In the genomic region with DNA sequence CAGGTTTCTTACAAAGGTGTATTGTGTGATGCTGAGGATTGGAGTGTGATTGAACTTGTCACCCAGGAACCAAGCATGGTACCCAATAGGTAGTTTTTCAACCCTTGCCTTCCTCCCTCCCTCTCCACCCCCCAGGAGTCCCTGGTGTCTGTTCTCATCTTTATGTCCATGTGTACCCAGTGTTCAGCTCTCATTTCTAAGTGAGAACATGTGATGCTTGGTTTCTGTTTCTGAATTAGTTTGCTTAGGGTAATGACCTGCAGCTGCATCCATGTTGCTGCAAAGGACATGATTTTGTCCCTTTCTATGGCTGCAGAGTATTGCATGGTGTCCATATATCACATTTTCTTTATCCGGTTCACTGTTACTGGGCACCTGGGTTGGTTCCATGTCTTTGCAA, we compare ENCODE assay signal across 14 cellular contexts.
DNase-seq lines count a peak whose midpoint lies in the region; ATAC-seq, FAIRE-seq and TF ChIP-seq lines count a peak whose summit lies in the region.
"Had no signal": no experiment of that assay in that cellular context is flagged by ENCODE, and none has a peak within 500 bp of the region (broad histone marks: within the 10 kb centered on the region; RNA-seq: fewer than 3 reads in every experiment).

No MANE protein-coding gene starts in this region.

- no peaks in the 10 kb centered on the region for H3K9me3 Mint-ChIP-seq in CD4-positive, alpha-beta memory T cell

- no peak for TF ChIP-seq RAD21 in HepG2 (CRISPR knock-in tag; IDR thresholded peaks at IDR 0.05)

- H3K36me3 Mint-ChIP-seq in CD4-positive, alpha-beta memory T cell = peaks cover 69 to 76% of the 10 kb centered on the region in 2 donors

- H2AFZ ChIP-seq in KMS-11 (ENCODE audit: low read depth) = no peak overlapping the region
- H2AFZ ChIP-seq in HepG2 (ENCODE audit: low read length) = no peak overlapping the region

- no peaks in the 10 kb centered on the region for H3K36me3 ChIP-seq in KMS-11 (ENCODE audit: insufficient read depth)
- H3K36me3 ChIP-seq in CD4-positive, alpha-beta memory T cell (ENCODE audit: insufficient read depth, low read length) = peaks cover 20% of the 10 kb centered on the region
- peaks cover 7 to 8% of the 10 kb centered on the region in 2 experiments; a peak in 3 of 5 replicates for H3K36me3 ChIP-seq in HepG2 (replicated peaks in 1 of 2; ENCODE audit: control insufficient read depth in 1 of 2, insufficient read depth in 2 of 2, low read length in 2 of 2)
- no peaks in the 10 kb centered on the region for H3K36me3 ChIP-seq in body of pancreas (replicated peaks in 1 of 2; ENCODE audit: insufficient read depth in 1 of 2, low read depth in 2 of 2)

- H3K9ac ChIP-seq in KMS-11 (no peak overlapping the region), HepG2 (ENCODE audit: insufficient read depth, low read depth, low read length) (no peak overlapping the region)

- H3K4me3 ChIP-seq in KMS-11 (IDR thresholded peaks at IDR 0.05; ENCODE audit: insufficient read depth, low read depth, low read length) (no peak overlapping the region), HepG2 (replicated peaks in 1 of 3; ENCODE audit: insufficient read depth in 1 of 3, low read depth in 2 of 3, low read length in 3 of 3) (no peak overlapping the region), body of pancreas (no peak overlapping the region)
- H3K4me3 ChIP-seq in CD4-positive, alpha-beta memory T cell (ENCODE audit: low read length in 2 of 2) = no peak overlapping the region
- H3K4me3 ChIP-seq: heart right ventricle had no signal

- CTCF ChIA-PET in CD4-positive, alpha-beta memory T cell (lab: Charles Lee; ENCODE audit: partially characterized antibody) = interaction anchor here (0.8 to 1.1 kb wide), 2 partner anchors 10 kb away, joined by 3 to 4 read pairs; no protein-coding TSS in a partner anchor
- CTCF ChIA-PET in HepG2 (lab: Yijun Ruan, JAX; ENCODE audit: low intra/inter-chr PET ratio, low total read pairs) = no interaction called here

- H3K4me1 ChIP-seq in KMS-11 (ENCODE audit: low read depth, poor library complexity, severe bottlenecking) = peaks cover 52% of the 10 kb centered on the region
- no peaks in the 10 kb centered on the region for H3K4me1 ChIP-seq in CD4-positive, alpha-beta memory T cell (ENCODE audit: insufficient read depth, low read length)
- peaks cover 23% of the 10 kb centered on the region for H3K4me1 ChIP-seq in HepG2 (ENCODE audit: insufficient read depth, low read length)
- H3K4me1 ChIP-seq in body of pancreas = peaks cover 10% of the 10 kb centered on the region

- H3K27me3 ChIP-seq in KMS-11 (ENCODE audit: insufficient read depth, low read depth) (no peaks in the 10 kb centered on the region), HepG2 (ENCODE audit: control insufficient read depth in 1 of 2, insufficient read depth in 2 of 2, low read length in 2 of 2) (no peaks in the 10 kb centered on the region; a peak in 1 of 5 replicates), body of pancreas (no peaks in the 10 kb centered on the region)
- H3K27me3 ChIP-seq in CD4-positive, alpha-beta memory T cell (ENCODE audit: insufficient read depth, low read length) = no peaks in the 10 kb centered on the region
- H3K27me3 ChIP-seq: heart right ventricle had no signal

- no peaks in the 10 kb centered on the region for H3K9me3 ChIP-seq in CD4-positive, alpha-beta memory T cell (ENCODE audit: control insufficient read depth in 1 of 2, low read length in 2 of 2)
- H3K9me3 ChIP-seq in HepG2 (ENCODE audit: low read length) = no peaks in the 10 kb centered on the region
- no peaks in the 10 kb centered on the region for H3K9me3 ChIP-seq in body of pancreas
- H3K9me3 ChIP-seq: heart right ventricle had no signal

- WGBS in HepG2 (ENCODE audit: low lambda C conversion rate) = 93% methylated on average over 1 of the region's 1 CpG
- WGBS in body of pancreas, 2 donors = 95 to 100% methylated on average over 1 of the region's 1 CpG

- H3K79me2 ChIP-seq in KMS-11 (ENCODE audit: insufficient read depth, low read depth) (no peaks in the 10 kb centered on the region), HepG2 (ENCODE audit: insufficient read depth, low read length) (no peaks in the 10 kb centered on the region)

- no peak for TF ChIP-seq EP300 in HepG2 (IDR thresholded peaks at IDR 0.05; ENCODE audit: low read depth in 2 of 2, low read length in 2 of 2)
- no peak for TF ChIP-seq EP300 in HepG2 (CRISPR knock-in tag; IDR thresholded peaks at IDR 0.05; ENCODE audit: borderline replicate concordance)

- intact Hi-C loops in CD4-positive, alpha-beta memory T cell (cut with micrococcal nuclease) = no loop called here
- intact Hi-C loops in HepG2 (cut with micrococcal nuclease; ENCODE audit: unreplicated experiment) (no loop called here), body of pancreas (cut with DNase I) (no loop called here)

- H3K27me3 Mint-ChIP-seq in CD4-positive, alpha-beta memory T cell = no peaks in the 10 kb centered on the region
- H3K27me3 Mint-ChIP-seq: activated naive CD8-positive, alpha-beta T cell had no signal

- H3K4me1 Mint-ChIP-seq in CD4-positive, alpha-beta memory T cell = peaks cover 0 to 4% (median 0%) of the 10 kb centered on the region in 4 donors

- TF ChIP-seq POLR2A in HepG2 (IDR thresholded peaks at IDR 0.05; ENCODE audit: insufficient read depth in 1 of 2, low read depth in 2 of 2, low read length in 2 of 2) (no peak), body of pancreas (IDR thresholded peaks at IDR 0.05) (no peak)

- ATAC-seq in GM18499 (IDR thresholded peaks at IDR 0.05; ENCODE audit: insufficient read depth, unreplicated experiment) (peak; percentile 82), GM19395 (IDR thresholded peaks at IDR 0.05; ENCODE audit: unreplicated experiment) (peak; percentile 95), HG02885 (IDR thresholded peaks at IDR 0.05; ENCODE audit: poor library complexity, unreplicated experiment) (peak; percentile 97), HepG2 (no peak), body of pancreas (no peak)

- H3K27ac ChIP-seq in KMS-11 = peak overlapping the region; percentile 47
- no peak overlapping the region for H3K27ac ChIP-seq in CD4-positive, alpha-beta memory T cell (ENCODE audit: low read depth, low read length)
- no peak overlapping the region for H3K27ac ChIP-seq in HepG2 (ENCODE audit: extremely low read length, insufficient read depth, low read length)
- H3K27ac ChIP-seq in body of pancreas = no peak overlapping the region

- no TSS peak for BruUV-seq in HepG2 (replicated peaks; lab: Mats Ljungman, UMichigan)

- H3K4me2 ChIP-seq in KMS-11 = peak overlapping the region; percentile 31
- H3K4me2 ChIP-seq in HepG2 (ENCODE audit: low read depth, low read length) = no peak overlapping the region

- no peak for DNase-seq in CD4-positive, alpha-beta memory T cell
- DNase-seq in HepG2 (ENCODE audit: low spot score) (no peak), body of pancreas (no peak), medulla oblongata (ENCODE audit: extremely low spot score) (no peak)
- DNase-seq: activated CD4-positive, CD25-positive, alpha-beta regulatory T cell; C1 segment of cervical spinal cord; heart right ventricle; midbrain; NCI-H1092 had no signal

- no peak for TF ChIP-seq CTCF in KMS-11 (conservative IDR thresholded peaks at IDR 0.05; ENCODE audit: low read depth, low read length)
- no peak for TF ChIP-seq CTCF in HepG2 (CRISPR knock-in tag; IDR thresholded peaks at IDR 0.05)
- no peak for TF ChIP-seq CTCF in body of pancreas (IDR thresholded peaks at IDR 0.05)

- in situ Hi-C loops in HepG2 (cut with HindIII; ENCODE audit: extremely low pct_ligation_motif_present, low pct_unique_long_range_greater_than_20kb) = no loop called here

- no peak for FAIRE-seq in HepG2 (lab: Jason Lieb, UNC)

- POLR2A ChIA-PET in CD4-positive, alpha-beta memory T cell (lab: Charles Lee; ENCODE audit: partially characterized antibody) = no interaction called here
- POLR2A ChIA-PET in HepG2 (lab: Yijun Ruan, JAX) = no interaction called here

- no peak overlapping the region for H3K27ac Mint-ChIP-seq in CD4-positive, alpha-beta memory T cell
- H3K27ac Mint-ChIP-seq: activated naive CD8-positive, alpha-beta T cell had no signal

- H4K20me1 ChIP-seq in KMS-11 (ENCODE audit: insufficient read depth) = no peaks in the 10 kb centered on the region
- H4K20me1 ChIP-seq in HepG2 (ENCODE audit: insufficient read depth, low read length) = no peaks in the 10 kb centered on the region

- no peak overlapping the region for H3K4me3 Mint-ChIP-seq in CD4-positive, alpha-beta memory T cell
- H3K4me3 Mint-ChIP-seq: activated naive CD8-positive, alpha-beta T cell had no signal

TF ChIP-seq in HepG2, 621 proteins besides CTCF, POLR2A, EP300 and RAD21 (continues in another document):
- no peak for TF ChIP-seq HOXA3 (CRISPR knock-in tag; IDR thresholded peaks at IDR 0.05)
- no peak for TF ChIP-seq WIZ (CRISPR knock-in tag; IDR thresholded peaks at IDR 0.05)
- TF ChIP-seq ZSCAN31 (CRISPR knock-in tag; IDR thresholded peaks at IDR 0.05; ENCODE audit: low read depth) = no peak
- TF ChIP-seq, protein P1, sequence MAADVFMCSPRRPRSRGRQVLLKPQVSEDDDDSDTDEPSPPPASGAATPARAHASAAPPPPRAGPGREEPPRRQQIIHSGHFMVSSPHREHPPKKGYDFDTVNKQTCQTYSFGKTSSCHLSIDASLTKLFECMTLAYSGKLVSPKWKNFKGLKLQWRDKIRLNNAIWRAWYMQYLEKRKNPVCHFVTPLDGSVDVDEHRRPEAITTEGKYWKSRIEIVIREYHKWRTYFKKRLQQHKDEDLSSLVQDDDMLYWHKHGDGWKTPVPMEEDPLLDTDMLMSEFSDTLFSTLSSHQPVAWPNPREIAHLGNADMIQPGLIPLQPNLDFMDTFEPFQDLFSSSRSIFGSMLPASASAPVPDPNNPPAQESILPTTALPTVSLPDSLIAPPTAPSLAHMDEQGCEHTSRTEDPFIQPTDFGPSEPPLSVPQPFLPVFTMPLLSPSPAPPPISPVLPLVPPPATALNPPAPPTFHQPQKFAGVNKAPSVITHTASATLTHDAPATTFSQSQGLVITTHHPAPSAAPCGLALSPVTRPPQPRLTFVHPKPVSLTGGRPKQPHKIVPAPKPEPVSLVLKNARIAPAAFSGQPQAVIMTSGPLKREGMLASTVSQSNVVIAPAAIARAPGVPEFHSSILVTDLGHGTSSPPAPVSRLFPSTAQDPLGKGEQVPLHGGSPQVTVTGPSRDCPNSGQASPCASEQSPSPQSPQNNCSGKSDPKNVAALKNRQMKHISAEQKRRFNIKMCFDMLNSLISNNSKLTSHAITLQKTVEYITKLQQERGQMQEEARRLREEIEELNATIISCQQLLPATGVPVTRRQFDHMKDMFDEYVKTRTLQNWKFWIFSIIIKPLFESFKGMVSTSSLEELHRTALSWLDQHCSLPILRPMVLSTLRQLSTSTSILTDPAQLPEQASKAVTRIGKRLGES (CRISPR knock-in tag; IDR thresholded peaks at IDR 0.05; ENCODE audit: borderline replicate concordance) = no peak
- TF ChIP-seq LCORL (IDR thresholded peaks at IDR 0.05) = no peak
- no peak for TF ChIP-seq LCORL (CRISPR knock-in tag; IDR thresholded peaks at IDR 0.05)
- TF ChIP-seq ZNF547 (CRISPR knock-in tag; IDR thresholded peaks at IDR 0.05) = no peak
- TF ChIP-seq ZNF124 (CRISPR knock-in tag; IDR thresholded peaks at IDR 0.05) = no peak

Comparison
In these comparisons a context has a peak if more than half of its experiments do, and no peak if none do; other contexts are left out.
1. ATAC-seq: peak in GM18499 (single experiment), GM19395 (single experiment) and HG02885 (single experiment); none in HepG2 (single experiment) and body of pancreas (single experiment).